1 cellular context compared by ENCODE assay signal in the genomic region with DNA sequence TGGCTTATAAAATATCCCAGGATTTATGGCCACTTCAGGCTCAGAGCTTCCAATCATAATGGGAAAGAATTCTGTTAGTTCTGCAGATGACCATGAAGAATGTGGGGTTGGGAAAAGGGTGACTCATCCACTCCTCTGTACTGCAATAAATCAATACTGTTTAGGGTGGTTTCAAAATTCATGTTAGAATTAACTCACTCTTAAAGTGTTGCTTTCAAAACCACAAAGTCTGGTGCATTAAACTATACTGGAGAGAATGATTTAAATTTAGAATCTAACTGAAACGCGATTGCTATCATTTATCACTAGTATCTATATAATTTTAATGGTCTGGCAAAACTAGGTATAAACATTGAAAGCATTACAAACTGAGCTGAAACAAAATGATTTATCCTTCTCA.
TF ChIP-seq lines count a peak whose summit lies in the region.

No MANE protein-coding gene starts in this region.

TF ChIP-seq in HEK293, 187 proteins besides CTCF, POLR2A, EP300 and RAD21 (continued from another document and continues in another):
- TF ChIP-seq, protein P1, sequence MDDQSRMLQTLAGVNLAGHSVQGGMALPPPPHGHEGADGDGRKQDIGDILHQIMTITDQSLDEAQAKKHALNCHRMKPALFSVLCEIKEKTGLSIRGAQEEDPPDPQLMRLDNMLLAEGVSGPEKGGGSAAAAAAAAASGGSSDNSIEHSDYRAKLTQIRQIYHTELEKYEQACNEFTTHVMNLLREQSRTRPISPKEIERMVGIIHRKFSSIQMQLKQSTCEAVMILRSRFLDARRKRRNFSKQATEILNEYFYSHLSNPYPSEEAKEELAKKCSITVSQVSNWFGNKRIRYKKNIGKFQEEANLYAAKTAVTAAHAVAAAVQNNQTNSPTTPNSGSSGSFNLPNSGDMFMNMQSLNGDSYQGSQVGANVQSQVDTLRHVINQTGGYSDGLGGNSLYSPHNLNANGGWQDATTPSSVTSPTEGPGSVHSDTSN (CRISPR knock-in tag; IDR thresholded peaks at IDR 0.05) = no peak
- TF ChIP-seq ZNF280C (tag by site-specific recombination; IDR thresholded peaks at IDR 0.05) = no peak
- no peak for TF ChIP-seq ZNF701 (tag by site-specific recombination; IDR thresholded peaks at IDR 0.05)
- TF ChIP-seq ZNF501 (tag by site-specific recombination; IDR thresholded peaks at IDR 0.05) = 0 out of 2 replicates have a peak, but pooled peaks have one; percentile 31
- TF ChIP-seq BCL11A (tag by site-specific recombination; IDR thresholded peaks at IDR 0.05; ENCODE audit: low read depth) = 0 out of 2 replicates have a peak, but pooled peaks have one; percentile 57
- TF ChIP-seq ZBTB20 (tag by site-specific recombination; IDR thresholded peaks at IDR 0.05) = no peak
- 0 out of 2 replicates have a peak, but pooled peaks have one; percentile 8 for TF ChIP-seq GLI2 (tag by site-specific recombination; IDR thresholded peaks at IDR 0.05; ENCODE audit: borderline replicate concordance, low read depth)
- TF ChIP-seq HOXA7 (CRISPR knock-in tag; IDR thresholded peaks at IDR 0.05; ENCODE audit: borderline replicate concordance) = no peak
- TF ChIP-seq OVOL3 (tag by site-specific recombination; IDR thresholded peaks at IDR 0.05) = no peak
- TF ChIP-seq MEIS1 (CRISPR knock-in tag; IDR thresholded peaks at IDR 0.05; ENCODE audit: borderline replicate concordance) = peak; percentile 81; the same call in 1 of the 2 replicates
- TF ChIP-seq ZNF624 (tag by site-specific recombination; IDR thresholded peaks at IDR 0.05) = no peak
- TF ChIP-seq, protein P2, sequence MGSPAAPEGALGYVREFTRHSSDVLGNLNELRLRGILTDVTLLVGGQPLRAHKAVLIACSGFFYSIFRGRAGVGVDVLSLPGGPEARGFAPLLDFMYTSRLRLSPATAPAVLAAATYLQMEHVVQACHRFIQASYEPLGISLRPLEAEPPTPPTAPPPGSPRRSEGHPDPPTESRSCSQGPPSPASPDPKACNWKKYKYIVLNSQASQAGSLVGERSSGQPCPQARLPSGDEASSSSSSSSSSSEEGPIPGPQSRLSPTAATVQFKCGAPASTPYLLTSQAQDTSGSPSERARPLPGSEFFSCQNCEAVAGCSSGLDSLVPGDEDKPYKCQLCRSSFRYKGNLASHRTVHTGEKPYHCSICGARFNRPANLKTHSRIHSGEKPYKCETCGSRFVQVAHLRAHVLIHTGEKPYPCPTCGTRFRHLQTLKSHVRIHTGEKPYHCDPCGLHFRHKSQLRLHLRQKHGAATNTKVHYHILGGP (tag by site-specific recombination; IDR thresholded peaks at IDR 0.05) = no peak; the same call in 1 of the 2 replicates
- no peak for TF ChIP-seq GLI4 (tag by site-specific recombination; IDR thresholded peaks at IDR 0.05)
- no peak for TF ChIP-seq ZNF768 (tag by site-specific recombination; IDR thresholded peaks at IDR 0.05)
- TF ChIP-seq ZNF639 (tag by site-specific recombination; IDR thresholded peaks at IDR 0.05) = peak; percentile 39; the same call in 1 of the 2 replicates
- peak; percentile 65; the same call in 1 of the 2 replicates for TF ChIP-seq OSR2 (tag by site-specific recombination; IDR thresholded peaks at IDR 0.05)
- no peak for TF ChIP-seq ZNF585B (tag by site-specific recombination; IDR thresholded peaks at IDR 0.05)
- TF ChIP-seq ZBTB17 (tag by site-specific recombination; IDR thresholded peaks at IDR 0.05) = 0 out of 2 replicates have a peak, but pooled peaks have one; percentile 37
- TF ChIP-seq ZNF398 (tag by site-specific recombination; IDR thresholded peaks at IDR 0.05) = no peak
- TF ChIP-seq ZBTB48 (tag by site-specific recombination; IDR thresholded peaks at IDR 0.05) = no peak
- no peak for TF ChIP-seq ZNF10 (tag by site-specific recombination; IDR thresholded peaks at IDR 0.05)
- TF ChIP-seq, protein P3, sequence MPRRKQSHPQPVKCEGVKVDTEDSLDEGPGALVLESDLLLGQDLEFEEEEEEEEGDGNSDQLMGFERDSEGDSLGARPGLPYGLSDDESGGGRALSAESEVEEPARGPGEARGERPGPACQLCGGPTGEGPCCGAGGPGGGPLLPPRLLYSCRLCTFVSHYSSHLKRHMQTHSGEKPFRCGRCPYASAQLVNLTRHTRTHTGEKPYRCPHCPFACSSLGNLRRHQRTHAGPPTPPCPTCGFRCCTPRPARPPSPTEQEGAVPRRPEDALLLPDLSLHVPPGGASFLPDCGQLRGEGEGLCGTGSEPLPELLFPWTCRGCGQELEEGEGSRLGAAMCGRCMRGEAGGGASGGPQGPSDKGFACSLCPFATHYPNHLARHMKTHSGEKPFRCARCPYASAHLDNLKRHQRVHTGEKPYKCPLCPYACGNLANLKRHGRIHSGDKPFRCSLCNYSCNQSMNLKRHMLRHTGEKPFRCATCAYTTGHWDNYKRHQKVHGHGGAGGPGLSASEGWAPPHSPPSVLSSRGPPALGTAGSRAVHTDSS (tag by site-specific recombination; IDR thresholded peaks at IDR 0.05) = no peak
- 0 out of 2 replicates have a peak, but pooled peaks have one; percentile 41 for TF ChIP-seq ZBTB1 (tag by site-specific recombination; IDR thresholded peaks at IDR 0.05)
- TF ChIP-seq ZNF660 (tag by site-specific recombination; IDR thresholded peaks at IDR 0.05) = peak; percentile 37; the same call in 1 of the 2 replicates
- no peak for TF ChIP-seq ZNF404 (tag by site-specific recombination; IDR thresholded peaks at IDR 0.05)
- TF ChIP-seq, protein P4, sequence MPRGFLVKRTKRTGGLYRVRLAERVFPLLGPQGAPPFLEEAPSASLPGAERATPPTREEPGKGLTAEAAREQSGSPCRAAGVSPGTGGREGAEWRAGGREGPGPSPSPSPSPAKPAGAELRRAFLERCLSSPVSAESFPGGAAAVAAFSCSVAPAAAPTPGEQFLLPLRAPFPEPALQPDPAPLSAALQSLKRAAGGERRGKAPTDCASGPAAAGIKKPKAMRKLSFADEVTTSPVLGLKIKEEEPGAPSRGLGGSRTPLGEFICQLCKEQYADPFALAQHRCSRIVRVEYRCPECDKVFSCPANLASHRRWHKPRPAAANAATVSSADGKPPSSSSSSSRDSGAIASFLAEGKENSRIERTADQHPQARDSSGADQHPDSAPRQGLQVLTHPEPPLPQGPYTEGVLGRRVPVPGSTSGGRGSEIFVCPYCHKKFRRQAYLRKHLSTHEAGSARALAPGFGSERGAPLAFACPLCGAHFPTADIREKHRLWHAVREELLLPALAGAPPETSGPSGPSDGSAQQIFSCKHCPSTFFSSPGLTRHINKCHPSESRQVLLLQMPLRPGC (tag by site-specific recombination; IDR thresholded peaks at IDR 0.05) = peak; percentile 75
- peak; percentile 75; the same call in 1 of the 2 replicates for TF ChIP-seq TSHZ1 (tag by site-specific recombination; IDR thresholded peaks at IDR 0.05; ENCODE audit: borderline replicate concordance)
- 0 out of 2 replicates have a peak, but pooled peaks have one; percentile 35 for TF ChIP-seq ZNF596 (tag by site-specific recombination; IDR thresholded peaks at IDR 0.05)
- no peak for TF ChIP-seq ZNF555 (tag by site-specific recombination; conservative IDR thresholded peaks at IDR 0.05)
- TF ChIP-seq, protein P5, sequence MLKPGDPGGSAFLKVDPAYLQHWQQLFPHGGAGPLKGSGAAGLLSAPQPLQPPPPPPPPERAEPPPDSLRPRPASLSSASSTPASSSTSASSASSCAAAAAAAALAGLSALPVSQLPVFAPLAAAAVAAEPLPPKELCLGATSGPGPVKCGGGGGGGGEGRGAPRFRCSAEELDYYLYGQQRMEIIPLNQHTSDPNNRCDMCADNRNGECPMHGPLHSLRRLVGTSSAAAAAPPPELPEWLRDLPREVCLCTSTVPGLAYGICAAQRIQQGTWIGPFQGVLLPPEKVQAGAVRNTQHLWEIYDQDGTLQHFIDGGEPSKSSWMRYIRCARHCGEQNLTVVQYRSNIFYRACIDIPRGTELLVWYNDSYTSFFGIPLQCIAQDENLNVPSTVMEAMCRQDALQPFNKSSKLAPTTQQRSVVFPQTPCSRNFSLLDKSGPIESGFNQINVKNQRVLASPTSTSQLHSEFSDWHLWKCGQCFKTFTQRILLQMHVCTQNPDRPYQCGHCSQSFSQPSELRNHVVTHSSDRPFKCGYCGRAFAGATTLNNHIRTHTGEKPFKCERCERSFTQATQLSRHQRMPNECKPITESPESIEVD (tag by site-specific recombination; IDR thresholded peaks at IDR 0.05) = peak; percentile 86
- TF ChIP-seq ZNF24 (tag by site-specific recombination; IDR thresholded peaks at IDR 0.05) = peak; percentile 66; the same call in 1 of the 2 replicates
- TF ChIP-seq, protein P6, sequence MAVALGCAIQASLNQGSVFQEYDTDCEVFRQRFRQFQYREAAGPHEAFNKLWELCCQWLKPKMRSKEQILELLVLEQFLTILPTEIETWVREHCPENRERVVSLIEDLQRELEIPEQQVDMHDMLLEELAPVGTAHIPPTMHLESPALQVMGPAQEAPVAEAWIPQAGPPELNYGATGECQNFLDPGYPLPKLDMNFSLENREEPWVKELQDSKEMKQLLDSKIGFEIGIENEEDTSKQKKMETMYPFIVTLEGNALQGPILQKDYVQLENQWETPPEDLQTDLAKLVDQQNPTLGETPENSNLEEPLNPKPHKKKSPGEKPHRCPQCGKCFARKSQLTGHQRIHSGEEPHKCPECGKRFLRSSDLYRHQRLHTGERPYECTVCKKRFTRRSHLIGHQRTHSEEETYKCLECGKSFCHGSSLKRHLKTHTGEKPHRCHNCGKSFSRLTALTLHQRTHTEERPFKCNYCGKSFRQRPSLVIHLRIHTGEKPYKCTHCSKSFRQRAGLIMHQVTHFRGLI (tag by site-specific recombination; IDR thresholded peaks at IDR 0.05) = no peak
- 0 out of 2 replicates have a peak, but pooled peaks have one; percentile 32 for TF ChIP-seq ZFP37 (tag by site-specific recombination; IDR thresholded peaks at IDR 0.05)
- peak; percentile 72 for TF ChIP-seq KLF10 (tag by site-specific recombination; IDR thresholded peaks at IDR 0.05)
- no peak for TF ChIP-seq ZNF423 (tag by site-specific recombination; IDR thresholded peaks at IDR 0.05)
- TF ChIP-seq ZBTB8A (tag by site-specific recombination; IDR thresholded peaks at IDR 0.05) = 0 out of 2 replicates have a peak, but pooled peaks have one; percentile 15
- TF ChIP-seq ZNF514 (tag by site-specific recombination; IDR thresholded peaks at IDR 0.05) = no peak
- peak; percentile 51 for TF ChIP-seq FEZF1 (tag by site-specific recombination; IDR thresholded peaks at IDR 0.05)
- TF ChIP-seq ZNF19 (tag by site-specific recombination; IDR thresholded peaks at IDR 0.05; ENCODE audit: low read depth) = no peak
- TF ChIP-seq ZIC2 (tag by site-specific recombination; IDR thresholded peaks at IDR 0.05) = no peak
- TF ChIP-seq ZNF202 (tag by site-specific recombination; IDR thresholded peaks at IDR 0.05; ENCODE audit: borderline replicate concordance) = no peak
- TF ChIP-seq SALL2 (tag by site-specific recombination; IDR thresholded peaks at IDR 0.05; ENCODE audit: borderline replicate concordance) = no peak
